Comparison of ENCODE assay signal across 21 cellular contexts in genomic region chr2:10228611-10229365, GRCh38.
DNase-seq lines count a peak whose midpoint lies in the region; ATAC-seq and TF ChIP-seq lines count a peak whose summit lies in the region.
"Had no signal": no experiment of that assay in that cellular context is flagged by ENCODE, and none has a peak within 500 bp of the region (broad histone marks: within the 10 kb centered on the region; RNA-seq: fewer than 3 reads in every experiment).

No MANE protein-coding gene starts in this region.

- no peaks in the 10 kb centered on the region for H3K36me3 Mint-ChIP-seq in endodermal cell (ENCODE audit: low read depth)
- H3K36me3 Mint-ChIP-seq: stimulated activated naive B cell treated with anti-CD40 and anti-IgM and Interleukin-4, amounts not matched to agents 10 μg/mL and 1 μg/mL and 100 μg/mL, for 72 hours had no signal

- H3K36me3 ChIP-seq in endodermal cell (ENCODE audit: control insufficient read depth, insufficient read depth, low read length): no peaks in the 10 kb centered on the region
- H3K36me3 ChIP-seq: SJCRH30, thoracic aorta, WERI-Rb-1 had no signal

- peak overlapping the region; percentile 44 for H3K27ac Mint-ChIP-seq in endodermal cell
- H3K27ac Mint-ChIP-seq: stimulated activated naive B cell treated with anti-CD40 and anti-IgM and Interleukin-4, amounts not matched to agents 10 μg/mL and 1 μg/mL and 100 μg/mL, for 72 hours had no signal

- intact Hi-C loops in sciatic nerve (cut with DNase I): no loop called here

- H3K27me3 ChIP-seq in endodermal cell (ENCODE audit: control insufficient read depth, insufficient read depth, low read length, poor library complexity, severe bottlenecking): no peaks in the 10 kb centered on the region
- H3K27me3 ChIP-seq: SJCRH30 had no signal

- no peaks in the 10 kb centered on the region for H3K9me3 ChIP-seq in endodermal cell (ENCODE audit: control insufficient read depth, low read length)
- H3K9me3 ChIP-seq: SJCRH30, thoracic aorta had no signal

- H3K4me3 Mint-ChIP-seq in endodermal cell: no peak overlapping the region
- H3K4me3 Mint-ChIP-seq: stimulated activated naive B cell treated with anti-CD40 and anti-IgM and Interleukin-4, amounts not matched to agents 10 μg/mL and 1 μg/mL and 100 μg/mL, for 72 hours had no signal

- no peak overlapping the region for H3K27ac ChIP-seq in endodermal cell (ENCODE audit: low read depth, low read length)
- H3K27ac ChIP-seq: PC-9, SJCRH30, thoracic aorta, WERI-Rb-1 had no signal

- WGBS in endodermal cell (ENCODE audit: insufficient coverage in 1 of 2, insufficient read length in 1 of 2), 2 experiments: 84 to 92% methylated on average over 9 to 20 of the region's 20 CpGs

- no peak overlapping the region for H3K9ac ChIP-seq in endodermal cell (ENCODE audit: extremely low read depth, low read length, poor library complexity, severe bottlenecking)

- no peak overlapping the region for H3K4me3 ChIP-seq in endodermal cell (ENCODE audit: low read length)
- H3K4me3 ChIP-seq: K562, PC-9, SJCRH30, thoracic aorta had no signal

- H3K4me1 Mint-ChIP-seq in endodermal cell: peaks cover 17% of the 10 kb centered on the region

- no peaks in the 10 kb centered on the region for H3K9me3 Mint-ChIP-seq in endodermal cell

- DNase-seq in activated CD8-positive, alpha-beta memory T cell treated with anti-CD3 and anti-CD28 coated beads, Interleukin-2, amount 50 U/mL, for 4 hours: peak; percentile 11
- no peak for DNase-seq in activated CD8-positive, alpha-beta memory T cell treated with anti-CD3 and anti-CD28 coated beads, Interleukin-2, amount 50 U/mL, for 48 hours
- DNase-seq in HT-29 (ENCODE audit: low spot score) (peak; percentile 39), endodermal cell (peak; percentile 54), sciatic nerve (ENCODE audit: low spot score) (peak; percentile 15), NCI-H2227 treated with DMSO at 0.1 percent for 48 hours (lab: John Stamatoyannopoulos, UW) (no peak), NOMO-1 (lab: John Stamatoyannopoulos, UW; ENCODE audit: unreplicated experiment in 2 of 2) (no peak)
- DNase-seq: activated CD4-positive, alpha-beta T cell treated with anti-CD3 and anti-CD28 coated beads, Interleukin-2, amount 50 U/mL, for 48 hours; activated naive CD4-positive, alpha-beta T cell treated with Interleukin-2 at 50 U/mL for 16 hours; central memory CD4-positive, alpha-beta T cell; foreskin fibroblast; NCI-H187 treated with DMSO at 0.1 percent for 48 hours; NCI-H82; PC-9; SJCRH30; stimulated activated CD4-positive, alpha-beta T cell treated with anti-CD3 and anti-CD28 coated beads, Interleukin-1b, Interleukin-23, amount 100 ng/mL, for 48 hours; stimulated activated naive B cell treated with anti-CD40 and anti-IgM and Interleukin-4, amounts not matched to agents 10 μg/mL and 1 μg/mL and 100 μg/mL, for 72 hours; WERI-Rb-1 had no signal

- peaks cover 8% of the 10 kb centered on the region for H3K4me1 ChIP-seq in endodermal cell (ENCODE audit: control insufficient read depth, insufficient read depth, low read length)
- H3K4me1 ChIP-seq: SJCRH30 had no signal

- ATAC-seq in sciatic nerve: no peak
- ATAC-seq in HG02885 (IDR thresholded peaks at IDR 0.05; ENCODE audit: poor library complexity, unreplicated experiment): no peak
- ATAC-seq: K562; stimulated activated naive B cell treated with anti-CD40 and anti-IgM and Interleukin-4, amounts not matched to agents 10 μg/mL and 1 μg/mL and 100 μg/mL, for 72 hours had no signal

- H3K27me3 Mint-ChIP-seq in endodermal cell (ENCODE audit: insufficient read depth): no peaks in the 10 kb centered on the region

- no peak for TF ChIP-seq CTCF in endodermal cell (conservative IDR thresholded peaks at IDR 0.05)

Comparison
In these comparisons a context has a peak if more than half of its experiments do, and no peak if none do; other contexts are left out.
1. DNase-seq: peak in activated CD8-positive, alpha-beta memory T cell treated with anti-CD3 and anti-CD28 coated beads, Interleukin-2, amount 50 U/mL, for 4 hours (single experiment), HT-29 (single experiment), endodermal cell (single experiment) and sciatic nerve (single experiment); none in activated CD8-positive, alpha-beta memory T cell treated with anti-CD3 and anti-CD28 coated beads, Interleukin-2, amount 50 U/mL, for 48 hours (single experiment), NCI-H2227 treated with DMSO at 0.1 percent for 48 hours (single experiment) and NOMO-1 (0 of 2).